Comparison of ENCODE assay signal across 8 cellular contexts in genomic region chr5:132294728-132295504, GRCh38. TPM values are rescaled to one million over a fixed set of nuclear protein-coding genes. Genes with fewer than 3 reads are reported as not detected.
DNase-seq lines count a peak whose midpoint lies in the region; ATAC-seq and TF ChIP-seq lines count a peak whose summit lies in the region.

No MANE protein-coding gene starts in this region.

- no peaks in the 10 kb centered on the region for H3K27me3 ChIP-seq in CD8-positive, alpha-beta T cell (ENCODE audit: insufficient read depth, low read length)
- H3K27me3 ChIP-seq in HAP-1 (ENCODE audit: low read depth): no peaks in the 10 kb centered on the region; the same call in 1 of the 2 replicates
- H3K27me3 ChIP-seq in OCI-LY1 (ENCODE audit: insufficient read depth, low read length): peaks cover 5% of the 10 kb centered on the region; the same call in 1 of the 2 replicates
- H3K27me3 ChIP-seq in esophagus squamous epithelium: peaks cover 0 to 24% (median 0%) of the 10 kb centered on the region in 4 donors
- H3K27me3 ChIP-seq in stomach smooth muscle (ENCODE audit: control insufficient read depth in 1 of 2, insufficient read depth in 2 of 2, low read length in 2 of 2): no peaks in the 10 kb centered on the region

- peaks cover 9% of the 10 kb centered on the region for H3K27me3 Mint-ChIP-seq in CD8-positive, alpha-beta T cell (ENCODE audit: low read depth)
- peaks cover 32% of the 10 kb centered on the region for H3K27me3 Mint-ChIP-seq in nephron progenitor cell (ENCODE audit: low read depth, poor library complexity)

- CTCF ChIA-PET in CD8-positive, alpha-beta T cell (lab: Charles Lee): no interaction called here

- peak; percentile 56 for ATAC-seq in CD8-positive, alpha-beta T cell

- H4K20me1 ChIP-seq in OCI-LY1 (ENCODE audit: insufficient read depth, low read length): no peaks in the 10 kb centered on the region

- no peaks in the 10 kb centered on the region for H3K79me2 ChIP-seq in OCI-LY1 (ENCODE audit: insufficient read depth, low read length)

- no peaks in the 10 kb centered on the region for H3K9me2 ChIP-seq in OCI-LY1 (ENCODE audit: low read depth, low read length)

- H3K9me3 ChIP-seq in CD8-positive, alpha-beta T cell (ENCODE audit: low read length): no peaks in the 10 kb centered on the region
- H3K9me3 ChIP-seq in HAP-1 (no peaks in the 10 kb centered on the region), OCI-LY1 (ENCODE audit: low read length) (no peaks in the 10 kb centered on the region), esophagus squamous epithelium (no peaks in the 10 kb centered on the region), stomach smooth muscle (ENCODE audit: control insufficient read depth in 2 of 2, low read length in 2 of 2) (no peaks in the 10 kb centered on the region)

- peak overlapping the region; percentile 90 for H3K4me3 Mint-ChIP-seq in CD8-positive, alpha-beta T cell
- H3K4me3 Mint-ChIP-seq in nephron progenitor cell: peak overlapping the region; percentile 88

- H3K9ac ChIP-seq in OCI-LY1 (ENCODE audit: low read length): no peak overlapping the region; the same call in 1 of the 2 replicates
- peak overlapping the region; percentile 55 to 96 for H3K9ac ChIP-seq in stomach smooth muscle (ENCODE audit: low read length in 2 of 2)

- H3K4me1 ChIP-seq in CD8-positive, alpha-beta T cell (ENCODE audit: insufficient read depth, low read length): peaks cover 14% of the 10 kb centered on the region
- H3K4me1 ChIP-seq in HAP-1: peaks cover 18% of the 10 kb centered on the region
- peaks cover 17% of the 10 kb centered on the region for H3K4me1 ChIP-seq in OCI-LY1 (ENCODE audit: insufficient read depth, low read length, severe bottlenecking)
- peaks cover 20 to 39% (median 23%) of the 10 kb centered on the region in 3 donors for H3K4me1 ChIP-seq in esophagus squamous epithelium
- H3K4me1 ChIP-seq in stomach smooth muscle (ENCODE audit: control insufficient read depth, insufficient read depth, low read length): peaks cover 21% of the 10 kb centered on the region

- no peaks in the 10 kb centered on the region for H3K36me3 Mint-ChIP-seq in CD8-positive, alpha-beta T cell
- H3K36me3 Mint-ChIP-seq in nephron progenitor cell (ENCODE audit: low read depth): no peaks in the 10 kb centered on the region

- H3K27ac Mint-ChIP-seq in CD8-positive, alpha-beta T cell: peak overlapping the region; percentile 37
- no peak overlapping the region for H3K27ac Mint-ChIP-seq in nephron progenitor cell

- H3K4me3 ChIP-seq in CD8-positive, alpha-beta T cell (ENCODE audit: low read depth, low read length): peak overlapping the region; percentile 87
- H3K4me3 ChIP-seq in HAP-1: peak overlapping the region; percentile 39
- peak overlapping the region; percentile 65 for H3K4me3 ChIP-seq in OCI-LY1 (ENCODE audit: low read depth, low read length, poor library complexity, severe bottlenecking)
- peak overlapping the region; percentile 55 to 79 (median 70) for H3K4me3 ChIP-seq in esophagus squamous epithelium
- peak overlapping the region; percentile 81 to 83 for H3K4me3 ChIP-seq in stomach smooth muscle (ENCODE audit: low read length in 2 of 2)

- no peaks in the 10 kb centered on the region for H3F3A ChIP-seq in OCI-LY1 (ENCODE audit: insufficient read depth, low read length)

- TF ChIP-seq POLR2A in esophagus squamous epithelium (IDR thresholded peaks at IDR 0.05): peak in 1 of 4 donors; percentile 32

- POLR2A ChIA-PET in CD8-positive, alpha-beta T cell (lab: Charles Lee): interaction anchor here (0.7 kb wide), 1 partner anchor 31 kb away, joined by 5 read pairs; no protein-coding TSS in a partner anchor

- DNase-seq in CD8-positive, alpha-beta T cell: peak; percentile 24 to 77 (median 60)
- DNase-seq in HAP-1 (ENCODE audit: low spot score in 2 of 2): peak in 1 of 2 experiments; percentile 64
- DNase-seq in activated T-cell treated with anti-CD3 and anti-CD28 coated beads for 4 hours: peak; percentile 65
- DNase-seq in esophagus squamous epithelium (lab: John Stamatoyannopoulos, UW): peak; percentile 15
- peak; percentile 53 for DNase-seq in nephron progenitor cell
- DNase-seq in NCI-H446 treated with DMSO at 0.1 percent for 48 hours (lab: John Stamatoyannopoulos, UW): no peak

- H3K27ac ChIP-seq in CD8-positive, alpha-beta T cell (ENCODE audit: low read depth, low read length): no peak overlapping the region
- H3K27ac ChIP-seq in OCI-LY1 (ENCODE audit: low read depth, low read length, poor library complexity, severe bottlenecking) (no peak overlapping the region), esophagus squamous epithelium (peak overlapping the region; percentile 83 to 96 (median 94)), stomach smooth muscle (ENCODE audit: low read length) (peak overlapping the region; percentile 99)

- in situ Hi-C loops in HAP-1 (cut with MboI; ENCODE audit: low sequenced_read_pairs): no loop called here

- no peaks in the 10 kb centered on the region for H3K9me3 Mint-ChIP-seq in CD8-positive, alpha-beta T cell
- no peaks in the 10 kb centered on the region for H3K9me3 Mint-ChIP-seq in nephron progenitor cell

- peaks cover 16% of the 10 kb centered on the region for H3K4me1 Mint-ChIP-seq in CD8-positive, alpha-beta T cell (ENCODE audit: low read depth)
- peaks cover 32% of the 10 kb centered on the region for H3K4me1 Mint-ChIP-seq in nephron progenitor cell

- TF ChIP-seq CTCF in CD8-positive, alpha-beta T cell (IDR thresholded peaks at IDR 0.05): no peak
- TF ChIP-seq CTCF in OCI-LY1 (IDR thresholded peaks at IDR 0.05; ENCODE audit: low read length) (no peak), esophagus squamous epithelium (IDR thresholded peaks at IDR 0.05) (no peak), nephron progenitor cell (IDR thresholded peaks at IDR 0.05) (no peak)

- no peak overlapping the region for H2AFZ ChIP-seq in OCI-LY1 (ENCODE audit: low read length)

- intact Hi-C loops in CD8-positive, alpha-beta T cell (cut with DNase I, micrococcal nuclease): loop anchor here in 1 of 2 experiments (5.0 to 10.0 kb wide), 4 partner anchors 77 to 262 kb away; partner anchors contain the start of genes IL3 and RAD50
- intact Hi-C loops in esophagus squamous epithelium (cut with DNase I): no loop called here

- H3K4me2 ChIP-seq in OCI-LY1 (ENCODE audit: low read length): peak overlapping the region; percentile 84

- 0 to 30% methylated on average over 6 to 8 of the region's 50 CpGs for WGBS in esophagus squamous epithelium, 2 donors

- no peaks in the 10 kb centered on the region for H3K36me3 ChIP-seq in CD8-positive, alpha-beta T cell (ENCODE audit: insufficient read depth, low read length)
- H3K36me3 ChIP-seq in HAP-1 (replicated peaks) (no peaks in the 10 kb centered on the region), OCI-LY1 (ENCODE audit: insufficient read depth, low read length) (no peaks in the 10 kb centered on the region), esophagus squamous epithelium (no peaks in the 10 kb centered on the region), stomach smooth muscle (ENCODE audit: control insufficient read depth in 2 of 2, insufficient read depth in 2 of 2, low read length in 2 of 2) (no peaks in the 10 kb centered on the region)

RNA-seq across cellular contexts. Expression of gene SLC22A4, which starts 0.7 kb away (rescaled TPM):
- 1 to 10 TPM in 1 of 2 experiments, under 1 TPM in 1; 0.67 to 1.0 TPM for total RNA-seq in CD8-positive, alpha-beta T cell
- total RNA-seq in esophagus squamous epithelium: under 1 TPM in 3 of 4 donors, not detected in 1; 0.11 to 0.79 (median 0.38) TPM

RNA-seq across cellular contexts. Expression of gene PDLIM4, which starts 37.4 kb away (rescaled TPM):
- not detected for total RNA-seq in CD8-positive, alpha-beta T cell
- 10 to 100 TPM; 16.5 to 79.2 (median 47.7) TPM for total RNA-seq in esophagus squamous epithelium

Comparison
In these comparisons a context has a peak if more than half of its experiments do, and no peak if none do; other contexts are left out.
1. H3K27ac ChIP-seq: peak in esophagus squamous epithelium (4 of 4) and stomach smooth muscle (single experiment); none in CD8-positive, alpha-beta T cell (single experiment) and OCI-LY1 (single experiment).
2. RNA of gene PDLIM4, which starts 37.4 kb away (total RNA-seq): 16.5 to 79.2 TPM in esophagus squamous epithelium; not detected in CD8-positive, alpha-beta T cell; every median in the first group is over 10 times any median in the second.
3. Peak in every context shown above with its lines, with median percentiles within 50 percentile points of each other: H3K4me3 ChIP-seq.